Comparison of ENCODE assay signal across 17 cellular contexts in the genomic region with DNA sequence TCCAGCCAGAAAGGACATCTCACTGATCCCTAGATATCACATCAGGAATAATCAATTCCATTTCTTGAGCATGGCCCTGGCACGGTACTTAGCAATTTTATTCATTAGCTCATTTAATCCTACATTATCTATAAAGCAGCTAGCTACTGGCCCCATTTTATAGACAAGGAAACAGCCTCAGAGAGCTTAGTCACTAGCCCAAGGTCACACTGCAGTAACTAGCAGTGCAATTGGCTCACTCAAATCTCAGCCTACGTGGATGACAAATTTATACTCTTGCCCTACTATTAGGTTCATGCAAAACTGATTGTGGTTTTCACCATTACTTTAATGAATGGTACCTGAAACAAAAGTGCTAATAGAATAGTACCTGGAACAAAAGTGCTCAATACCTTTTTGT. TPM values are rescaled to one million over a fixed set of nuclear protein-coding genes. Genes with fewer than 3 reads are reported as not detected.
A peak's percentile ranks its signal among the peaks of the same experiment; 100 is the strongest.
DNase-seq lines count a peak whose midpoint lies in the region; ATAC-seq, FAIRE-seq and TF ChIP-seq lines count a peak whose summit lies in the region.
"Had no signal": no experiment of that assay in that cellular context is flagged by ENCODE, and none has a peak within 500 bp of the region (broad histone marks: within the 10 kb centered on the region; RNA-seq: fewer than 3 reads in every experiment).

No MANE protein-coding gene starts in this region.

- no peak for TF ChIP-seq CTCF in C4-2B (conservative IDR thresholded peaks at IDR 0.05)
- no peak for TF ChIP-seq CTCF in astrocyte (IDR thresholded peaks at IDR 0.05; ENCODE audit: insufficient read depth, low read depth, low read length)

- peaks cover 66% of the 10 kb centered on the region for H3K36me3 Mint-ChIP-seq in astrocyte (ENCODE audit: low read depth, unreplicated experiment)

- H2AFZ ChIP-seq in astrocyte (ENCODE audit: low read depth, low read length) = no peak overlapping the region
- H2AFZ ChIP-seq: PC-9 had no signal

- H3K36me3 ChIP-seq in astrocyte (ENCODE audit: insufficient read depth, low read length) = peaks cover 13% of the 10 kb centered on the region
- H3K36me3 ChIP-seq: stomach, WERI-Rb-1 had no signal

- FAIRE-seq in astrocyte (lab: Jason Lieb, UNC) = no peak
- FAIRE-seq: GM18507 had no signal

- H3K4me2 ChIP-seq in astrocyte (ENCODE audit: low read length) = peak overlapping the region; percentile 29
- H3K4me2 ChIP-seq: PC-9 had no signal

- no peak overlapping the region for H3K9ac ChIP-seq in astrocyte (ENCODE audit: low read length)

- DNase-seq in astrocyte (ENCODE audit: low read depth) (no peak), right cardiac atrium (no peak), renal cortical epithelial cell (ENCODE audit: low read depth) (peak; percentile 59), A172 (ENCODE audit: low spot score) (no peak), 8988T (no peak)
- DNase-seq: activated CD8-positive, alpha-beta memory T cell treated with anti-CD3 and anti-CD28 coated beads for 24 hours; COR-L47; NCI-H1694 treated with DMSO at 0.1 percent for 48 hours; NCI-H524 treated with DMSO at 0.1 percent for 48 hours; PC-9; WERI-Rb-1 had no signal

- no peaks in the 10 kb centered on the region for H3K9me3 ChIP-seq in astrocyte (ENCODE audit: insufficient read depth, low read depth, low read length)
- H3K9me3 ChIP-seq in right cardiac atrium (ENCODE audit: control insufficient read depth, low read length) = no peaks in the 10 kb centered on the region
- H3K9me3 ChIP-seq: stomach had no signal

- no peak overlapping the region for H3K27ac Mint-ChIP-seq in astrocyte (ENCODE audit: unreplicated experiment)
- H3K27ac Mint-ChIP-seq: memory B cell had no signal

- peaks cover 41% of the 10 kb centered on the region for H3K79me2 ChIP-seq in astrocyte (ENCODE audit: insufficient read depth, low read length)

- 59% methylated on average over 2 of the region's 2 CpGs for WGBS in right cardiac atrium

- no peaks in the 10 kb centered on the region for H3K27me3 Mint-ChIP-seq in astrocyte (ENCODE audit: low read depth, unreplicated experiment)

- H3K4me3 Mint-ChIP-seq in astrocyte (ENCODE audit: unreplicated experiment) = no peak overlapping the region
- H3K4me3 Mint-ChIP-seq: memory B cell had no signal

- no peaks in the 10 kb centered on the region for H3K9me3 Mint-ChIP-seq in astrocyte (ENCODE audit: unreplicated experiment)

- peak overlapping the region; percentile 38; the same call in 1 of the 2 replicates for H3K27ac ChIP-seq in C4-2B
- peak overlapping the region; percentile 19 for H3K27ac ChIP-seq in astrocyte (ENCODE audit: low read depth, low read length)
- H3K27ac ChIP-seq in right cardiac atrium (ENCODE audit: low read length) = peak overlapping the region; percentile 63
- H3K27ac ChIP-seq: PC-9, WERI-Rb-1 had no signal

- ATAC-seq in right cardiac atrium (no peak), HG02763 (IDR thresholded peaks at IDR 0.05; ENCODE audit: unreplicated experiment) (no peak), HG03378 (IDR thresholded peaks at IDR 0.05; ENCODE audit: unreplicated experiment) (no peak)

- H3K27me3 ChIP-seq in astrocyte (ENCODE audit: insufficient read depth, low read length) (no peaks in the 10 kb centered on the region), right cardiac atrium (ENCODE audit: control insufficient read depth, insufficient read depth) (no peaks in the 10 kb centered on the region)
- H3K27me3 ChIP-seq: stomach had no signal

- peaks cover 20% of the 10 kb centered on the region for H3K4me1 ChIP-seq in astrocyte (ENCODE audit: insufficient read depth, low read length)
- peaks cover 19% of the 10 kb centered on the region for H3K4me1 ChIP-seq in right cardiac atrium (ENCODE audit: control insufficient read depth, insufficient read depth, low read length)

- peaks cover 13% of the 10 kb centered on the region for H4K20me1 ChIP-seq in astrocyte (ENCODE audit: insufficient read depth, low read length)

- peaks cover 56% of the 10 kb centered on the region for H3K4me1 Mint-ChIP-seq in astrocyte (ENCODE audit: low read depth, unreplicated experiment)
- H3K4me1 Mint-ChIP-seq: memory B cell had no signal

- intact Hi-C loops in right cardiac atrium (cut with DNase I) = no loop called here

- H3K4me3 ChIP-seq in astrocyte (ENCODE audit: insufficient read depth, low read depth, low read length) = no peak overlapping the region
- no peak overlapping the region for H3K4me3 ChIP-seq in right cardiac atrium (ENCODE audit: low read length)
- H3K4me3 ChIP-seq: PC-9, stomach had no signal

RNA-seq across cellular contexts. Expression of gene NUAK1, which starts 41.7 kb away (rescaled TPM):
- 94.0 and 96.1 TPM in 2 replicates for total RNA-seq in astrocyte
- total RNA-seq in right cardiac atrium = 10 to 100 TPM; 20.1 to 30.2 (median 23.7) TPM
- polyA plus RNA-seq in right cardiac atrium = 10.0 TPM
- 10.8 and 21.4 TPM in 2 replicates for total RNA-seq in renal cortical epithelial cell
- total RNA-seq in A172 (2014; rRNA removed; shearing (Covaris generic)) = 35.5 and 36.1 TPM in 2 replicates
